Comparison of ENCODE assay signal across 8 cellular contexts in the genomic region with DNA sequence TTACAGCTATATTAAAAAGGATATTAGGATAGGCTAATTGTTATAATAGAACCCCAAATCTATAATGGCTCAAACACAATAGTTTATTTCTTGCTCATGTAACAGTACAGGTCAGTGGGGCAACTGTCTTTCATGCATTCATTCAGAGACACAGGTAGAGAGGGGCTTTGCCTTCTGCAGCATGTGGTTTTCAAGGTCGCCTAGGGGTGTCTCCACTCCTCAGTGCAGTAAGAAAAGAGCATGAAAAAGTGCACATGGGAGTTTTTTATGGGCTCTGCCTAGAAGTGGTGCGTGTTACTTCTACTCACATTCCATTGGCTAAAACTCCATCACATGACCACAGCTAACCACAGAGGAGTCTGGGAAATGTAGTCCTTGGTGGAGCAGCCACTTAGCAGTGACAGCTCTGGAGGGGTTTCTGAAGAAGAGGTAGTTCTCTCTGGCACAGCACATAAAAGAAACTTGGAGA. TPM values are rescaled to one million over a fixed set of nuclear protein-coding genes. Genes with fewer than 3 reads are reported as not detected.
DNase-seq lines count a peak whose midpoint lies in the region; ATAC-seq and TF ChIP-seq lines count a peak whose summit lies in the region.

No MANE protein-coding gene starts in this region.

- H3K9me3 ChIP-seq in OCI-LY7 (ENCODE audit: low read length) = no peaks in the 10 kb centered on the region

- peaks cover 3% of the 10 kb centered on the region for H3K36me3 Mint-ChIP-seq in type B pancreatic cell

- BruUV-seq in OCI-LY7 (replicated peaks; lab: Mats Ljungman, UMichigan) = no TSS peak

- peaks cover 48% of the 10 kb centered on the region for H3K4me1 Mint-ChIP-seq in type B pancreatic cell (ENCODE audit: unreplicated experiment)

- POLR2A ChIA-PET in OCI-LY7 (lab: Charles Lee) = interaction anchor here (0.6 to 4.2 kb wide), 7 partner anchors 9 to 67 kb away, joined by 3 to 25 read pairs (median 4); no protein-coding TSS in a partner anchor

- H3K9me3 Mint-ChIP-seq in type B pancreatic cell = peaks cover 6% of the 10 kb centered on the region

- H2AFZ ChIP-seq in OCI-LY7 (ENCODE audit: low read length) = peak overlapping the region; percentile 82

- peak overlapping the region; percentile 99 for H3K27ac Mint-ChIP-seq in type B pancreatic cell

- TF ChIP-seq CTCF in OCI-LY7 (conservative IDR thresholded peaks at IDR 0.05; ENCODE audit: low read length) = peak; percentile 87
- TF ChIP-seq CTCF in type B pancreatic cell (conservative IDR thresholded peaks at IDR 0.05) = peak; percentile 54

- H3K4me3 ChIP-seq in OCI-LY7 (ENCODE audit: low read depth, low read length, poor library complexity, severe bottlenecking) = no peak overlapping the region

- ATAC-seq in GM19463 (IDR thresholded peaks at IDR 0.05; ENCODE audit: unreplicated experiment) (peak; percentile 75), HG03565 (IDR thresholded peaks at IDR 0.05; ENCODE audit: unreplicated experiment) (peak; percentile 85)

- no peaks in the 10 kb centered on the region for H4K20me1 ChIP-seq in OCI-LY7 (ENCODE audit: insufficient read depth, low read length)

- H3K36me3 ChIP-seq in OCI-LY7 (ENCODE audit: insufficient read depth, low read length) = no peaks in the 10 kb centered on the region

- peak overlapping the region; percentile 30 for H3K4me3 Mint-ChIP-seq in type B pancreatic cell

- DNase-seq in DMS114 treated with DMSO at 0.1 percent for 48 hours (lab: John Stamatoyannopoulos, UW; ENCODE audit: unreplicated experiment) (peak; percentile 30), OCI-LY7 (ENCODE audit: low spot score) (peak; percentile 96), activated T-helper 1 cell treated with Interleukin-2 at 50 U/mL for 16 hours (ENCODE audit: low read depth) (peak; percentile 33), fibroblast of the conjunctiva (ENCODE audit: low read depth) (peak; percentile 87), occipital lobe (lab: John Stamatoyannopoulos, UW) (peak; percentile 20), type B pancreatic cell (ENCODE audit: extremely low spot score, unreplicated experiment) (no peak)

- no peaks in the 10 kb centered on the region for H3K9me2 ChIP-seq in OCI-LY7 (ENCODE audit: insufficient read depth, low read length)

- no peaks in the 10 kb centered on the region for H3K79me2 ChIP-seq in OCI-LY7 (ENCODE audit: insufficient read depth, low read depth, low read length)

- CTCF ChIA-PET in OCI-LY7 (lab: Charles Lee; ENCODE audit: unreplicated experiment) = interaction anchor here (0.7 to 1.4 kb wide), 4 partner anchors 9 to 82 kb away, joined by 3 to 5 read pairs (median 4); no protein-coding TSS in a partner anchor

- H3K27ac ChIP-seq in OCI-LY7 (ENCODE audit: low read depth, low read length, poor library complexity, severe bottlenecking) = no peak overlapping the region

- no peak overlapping the region for H3K4me2 ChIP-seq in OCI-LY7 (ENCODE audit: low read length)

- H3K27me3 Mint-ChIP-seq in type B pancreatic cell = no peaks in the 10 kb centered on the region

- H3K4me1 ChIP-seq in OCI-LY7 (ENCODE audit: insufficient read depth, low read length, poor library complexity, severe bottlenecking) = peaks cover 5% of the 10 kb centered on the region

- intact Hi-C loops in OCI-LY7 (cut with micrococcal nuclease; ENCODE audit: unreplicated experiment) = loop anchor here (1.0 to 2.0 kb wide), 2 partner anchors 16 to 71 kb away; no protein-coding TSS in a partner anchor

RNA-seq across cellular contexts. Expression of a gene that starts 1.8 kb away (rescaled TPM):
- 7.6 and 8.4 TPM in 2 replicates for total RNA-seq in OCI-LY7 (2014; rRNA removed; shearing (Covaris generic))
- 12.4 and 16.6 TPM in 2 replicates for total RNA-seq in OCI-LY7 (2022)
- 182 TPM for total RNA-seq in occipital lobe
- total RNA-seq in type B pancreatic cell (ENCODE audit: low replicate concordance) = 29.4 and 35.4 TPM in 2 replicates
